ENCODE assay signal across 9 cellular contexts in genomic region chr4:10460313-10461047, GRCh38. TPM values are rescaled to one million over a fixed set of nuclear protein-coding genes. Genes with fewer than 3 reads are reported as not detected.
DNase-seq lines count a peak whose midpoint lies in the region; TF ChIP-seq lines count a peak whose summit lies in the region.
"Had no signal": no experiment of that assay in that cellular context is flagged by ENCODE, and none has a peak within 500 bp of the region (broad histone marks: within the 10 kb centered on the region; RNA-seq: fewer than 3 reads in every experiment).

No MANE protein-coding gene starts in this region.

- H3K27ac ChIP-seq in endodermal cell (ENCODE audit: low read depth, low read length) (no peak overlapping the region), smooth muscle cell (ENCODE audit: low read depth) (no peak overlapping the region)

- H3K4me2 ChIP-seq in smooth muscle cell: peak overlapping the region; percentile 90

- H3K9me3 ChIP-seq in endodermal cell (ENCODE audit: control insufficient read depth, low read length) (no peaks in the 10 kb centered on the region), smooth muscle cell (replicated peaks; ENCODE audit: low read depth) (no peaks in the 10 kb centered on the region)

- 94 to 97% methylated on average over 8 to 11 of the region's 11 CpGs for WGBS in endodermal cell (ENCODE audit: insufficient coverage in 1 of 2, insufficient read length in 1 of 2), 2 experiments
- WGBS in smooth muscle cell (ENCODE audit: low lambda C conversion rate): 92% methylated on average over 11 of the region's 11 CpGs

- H3K79me2 ChIP-seq in smooth muscle cell (ENCODE audit: low read depth): peaks cover 11% of the 10 kb centered on the region

- no peaks in the 10 kb centered on the region for H3K36me3 ChIP-seq in endodermal cell (ENCODE audit: control insufficient read depth, insufficient read depth, low read length)
- no peaks in the 10 kb centered on the region for H3K36me3 ChIP-seq in smooth muscle cell (ENCODE audit: low read depth)

- H3K4me3 ChIP-seq in endodermal cell (ENCODE audit: low read length) (peak overlapping the region; percentile 82), smooth muscle cell (no peak overlapping the region)

- H3F3A ChIP-seq in smooth muscle cell (ENCODE audit: low read depth): peaks cover 5% of the 10 kb centered on the region

- peaks cover 48% of the 10 kb centered on the region for H3K27me3 Mint-ChIP-seq in T-helper 1 cell treated with Interleukin-12 subunit alpha and Interleukin-12 subunit beta and Interleukin-4 antibody, amounts not matched to agents 30 μg/mL and 1 μg/mL, for 36 hours (ENCODE audit: low read depth)
- H3K27me3 Mint-ChIP-seq in endodermal cell (ENCODE audit: insufficient read depth): peaks cover 80% of the 10 kb centered on the region

- peaks cover 6% of the 10 kb centered on the region for H4K20me1 ChIP-seq in smooth muscle cell (ENCODE audit: low read depth)

- peaks cover 6% of the 10 kb centered on the region for H3K36me3 Mint-ChIP-seq in T-helper 1 cell treated with Interleukin-12 subunit alpha and Interleukin-12 subunit beta and Interleukin-4 antibody, amounts not matched to agents 30 μg/mL and 1 μg/mL, for 36 hours (ENCODE audit: low read depth)
- H3K36me3 Mint-ChIP-seq in endodermal cell (ENCODE audit: low read depth): no peaks in the 10 kb centered on the region

- H3K4me1 Mint-ChIP-seq in T-helper 1 cell treated with Interleukin-12 subunit alpha and Interleukin-12 subunit beta and Interleukin-4 antibody, amounts not matched to agents 30 μg/mL and 1 μg/mL, for 36 hours (ENCODE audit: low read depth): peaks cover 28% of the 10 kb centered on the region
- peaks cover 22% of the 10 kb centered on the region for H3K4me1 Mint-ChIP-seq in endodermal cell

- no peak overlapping the region for H2AFZ ChIP-seq in smooth muscle cell (ENCODE audit: low read depth)

- H3K4me3 Mint-ChIP-seq in T-helper 1 cell treated with Interleukin-12 subunit alpha and Interleukin-12 subunit beta and Interleukin-4 antibody, amounts not matched to agents 30 μg/mL and 1 μg/mL, for 36 hours: peak overlapping the region; percentile 65
- peak overlapping the region; percentile 72 for H3K4me3 Mint-ChIP-seq in endodermal cell

- H3K27ac Mint-ChIP-seq in T-helper 1 cell treated with Interleukin-12 subunit alpha and Interleukin-12 subunit beta and Interleukin-4 antibody, amounts not matched to agents 30 μg/mL and 1 μg/mL, for 36 hours: no peak overlapping the region
- H3K27ac Mint-ChIP-seq in endodermal cell: no peak overlapping the region

- H3K4me1 ChIP-seq in endodermal cell (ENCODE audit: control insufficient read depth, insufficient read depth, low read length): no peaks in the 10 kb centered on the region
- H3K4me1 ChIP-seq in smooth muscle cell (ENCODE audit: low read depth): peaks cover 5% of the 10 kb centered on the region

- peaks cover 58% of the 10 kb centered on the region for H3K27me3 ChIP-seq in endodermal cell (ENCODE audit: control insufficient read depth, insufficient read depth, low read length, poor library complexity, severe bottlenecking)
- H3K27me3 ChIP-seq in smooth muscle cell (ENCODE audit: low read depth): peaks cover 12% of the 10 kb centered on the region

- TF ChIP-seq CTCF in endodermal cell (conservative IDR thresholded peaks at IDR 0.05) (no peak), smooth muscle cell (IDR thresholded peaks at IDR 0.05; ENCODE audit: borderline replicate concordance, insufficient read depth, poor library complexity, severe bottlenecking) (no peak)

- peaks cover 4% of the 10 kb centered on the region for H3K9me3 Mint-ChIP-seq in T-helper 1 cell treated with Interleukin-12 subunit alpha and Interleukin-12 subunit beta and Interleukin-4 antibody, amounts not matched to agents 30 μg/mL and 1 μg/mL, for 36 hours
- H3K9me3 Mint-ChIP-seq in endodermal cell: no peaks in the 10 kb centered on the region

- DNase-seq in activated CD4-positive, alpha-beta T cell treated with anti-CD3 and anti-CD28 coated beads for 48 hours: peak; percentile 67
- no peak for DNase-seq in activated CD4-positive, alpha-beta T cell treated with anti-CD3 and anti-CD28 coated beads for 1 hour
- DNase-seq in endodermal cell (no peak), smooth muscle cell (lab: John Stamatoyannopoulos, UW; ENCODE audit: unreplicated experiment) (no peak), SHP77 (lab: John Stamatoyannopoulos, UW) (no peak), NCI-H510A (lab: John Stamatoyannopoulos, UW) (no peak)
- no peak for DNase-seq in activated effector memory CD4-positive, alpha-beta T cell treated with Interleukin-2 at 50 U/mL for 16 hours

- no peak overlapping the region for H3K9ac ChIP-seq in endodermal cell (ENCODE audit: extremely low read depth, low read length, poor library complexity, severe bottlenecking)
- no peak overlapping the region for H3K9ac ChIP-seq in smooth muscle cell (ENCODE audit: low read depth)

RNA-seq across cellular contexts. Expression of gene ZNF518B, which starts 3.3 kb away (rescaled TPM):
- 10 to 100 TPM; 46.2 to 46.4 TPM for total RNA-seq in endodermal cell
- polyA plus RNA-seq in endodermal cell (2013, experiment 1 of 2): 32.3 TPM
- polyA plus RNA-seq in endodermal cell (2013, experiment 2 of 2): 33.7 TPM
- 81.3 and 119 TPM in 2 replicates for total RNA-seq in smooth muscle cell
- 9.9 and 14.1 TPM in 2 replicates for polyA plus RNA-seq in smooth muscle cell
- total RNA-seq: A673 had no signal
